Comparison of ENCODE assay signal across 8 cellular contexts in genomic region chr1:245888809-245889208, GRCh38.
DNase-seq lines count a peak whose midpoint lies in the region; ATAC-seq and TF ChIP-seq lines count a peak whose summit lies in the region.

No MANE protein-coding gene starts in this region.

- no peaks in the 10 kb centered on the region for H3K4me1 Mint-ChIP-seq in effector memory CD8-positive, alpha-beta T cell (ENCODE audit: low read depth in 2 of 2)
- no peaks in the 10 kb centered on the region for H3K4me1 Mint-ChIP-seq in progenitor cell of endocrine pancreas (ENCODE audit: low read depth)

- peak; percentile 40 for TF ChIP-seq CTCF in progenitor cell of endocrine pancreas (IDR thresholded peaks at IDR 0.05; ENCODE audit: unreplicated experiment)

- no peak overlapping the region for H3K27ac Mint-ChIP-seq in effector memory CD8-positive, alpha-beta T cell
- H3K27ac Mint-ChIP-seq in progenitor cell of endocrine pancreas, result no peak overlapping the region

- no peak overlapping the region for H3K4me3 Mint-ChIP-seq in effector memory CD8-positive, alpha-beta T cell
- no peak overlapping the region for H3K4me3 Mint-ChIP-seq in progenitor cell of endocrine pancreas (ENCODE audit: low read depth)

- DNase-seq in NCI-H2227 (lab: John Stamatoyannopoulos, UW; ENCODE audit: unreplicated experiment), result peak; percentile 3
- DNase-seq in NCI-H2227 treated with DMSO at 0.1 percent for 48 hours (lab: John Stamatoyannopoulos, UW), result no peak
- peak; percentile 20 for DNase-seq in NCI-H226
- peak; percentile 4 to 32 (median 9) for DNase-seq in effector memory CD8-positive, alpha-beta T cell
- no peak for DNase-seq in progenitor cell of endocrine pancreas (ENCODE audit: low spot score, unreplicated experiment)
- DNase-seq in activated CD4-positive, alpha-beta T cell treated with anti-CD3 and anti-CD28 coated beads, Interleukin-2, amount 50 U/mL, for 1 hour, result no peak
- DNase-seq in NCI-H1436 treated with DMSO at 0.1 percent for 48 hours (lab: John Stamatoyannopoulos, UW), result no peak

- H3K27me3 Mint-ChIP-seq in effector memory CD8-positive, alpha-beta T cell, result no peaks in the 10 kb centered on the region
- no peaks in the 10 kb centered on the region for H3K27me3 Mint-ChIP-seq in progenitor cell of endocrine pancreas

- no peaks in the 10 kb centered on the region for H3K36me3 Mint-ChIP-seq in effector memory CD8-positive, alpha-beta T cell (ENCODE audit: insufficient read depth)
- peaks cover 21% of the 10 kb centered on the region for H3K36me3 Mint-ChIP-seq in progenitor cell of endocrine pancreas (ENCODE audit: insufficient read depth)

- no peak for ATAC-seq in effector memory CD8-positive, alpha-beta T cell (replicated peaks)
- no peak for ATAC-seq in GM18861 (IDR thresholded peaks at IDR 0.05; ENCODE audit: unreplicated experiment)

- H3K9me3 Mint-ChIP-seq in effector memory CD8-positive, alpha-beta T cell, result peaks cover 8% of the 10 kb centered on the region in 2 donors
- H3K9me3 Mint-ChIP-seq in progenitor cell of endocrine pancreas (ENCODE audit: low read depth), result peaks cover 30% of the 10 kb centered on the region

Comparison
In these comparisons a context has a peak if more than half of its experiments do, and no peak if none do; other contexts are left out.
1. DNase-seq: peak in NCI-H2227 (single experiment), NCI-H226 (single experiment) and effector memory CD8-positive, alpha-beta T cell (3 of 3); none in NCI-H2227 treated with DMSO at 0.1 percent for 48 hours (single experiment), progenitor cell of endocrine pancreas (single experiment), activated CD4-positive, alpha-beta T cell treated with anti-CD3 and anti-CD28 coated beads, Interleukin-2, amount 50 U/mL, for 1 hour (single experiment) and NCI-H1436 treated with DMSO at 0.1 percent for 48 hours (single experiment).